1 cellular context compared by ENCODE assay signal in genomic region chrX:140123446-140123845, GRCh38.
TF ChIP-seq lines count a peak whose summit lies in the region.

No MANE protein-coding gene starts in this region.

TF ChIP-seq in SK-N-SH, 30 proteins besides CTCF, POLR2A, EP300 and RAD21 (continued from another document):
- no peak for TF ChIP-seq ZBTB33 (IDR thresholded peaks at IDR 0.05; ENCODE audit: borderline replicate concordance, low read depth)
- no peak for TF ChIP-seq TCF12 (IDR thresholded peaks at IDR 0.05)
- no peak for TF ChIP-seq TEAD4 (IDR thresholded peaks at IDR 0.05; ENCODE audit: borderline replicate concordance, insufficient read depth)
- no peak for TF ChIP-seq IRF3 (IDR thresholded peaks at IDR 0.05; ENCODE audit: low read depth, low read length)
- no peak for TF ChIP-seq REST (IDR thresholded peaks at IDR 0.05; ENCODE audit: low read depth, low read length)
- TF ChIP-seq MAX (IDR thresholded peaks at IDR 0.05; ENCODE audit: low read depth) = no peak
- TF ChIP-seq MXI1 (IDR thresholded peaks at IDR 0.05; ENCODE audit: low read depth, low read length) = no peak
- no peak for TF ChIP-seq FOXJ3 (CRISPR knock-in tag; IDR thresholded peaks at IDR 0.05)
- TF ChIP-seq GATA2 (CRISPR knock-in tag; IDR thresholded peaks at IDR 0.05) = no peak
- TF ChIP-seq GABPA (IDR thresholded peaks at IDR 0.05; ENCODE audit: low read depth) = no peak
- no peak for TF ChIP-seq NRF1 (IDR thresholded peaks at IDR 0.05; ENCODE audit: low read depth, low read length)
- TF ChIP-seq NFIC (IDR thresholded peaks at IDR 0.05; ENCODE audit: borderline replicate concordance) = no peak
- no peak for TF ChIP-seq SMC3 (IDR thresholded peaks at IDR 0.05; ENCODE audit: low read depth, low read length)
